In genomic region chr4:54274786-54275503, GRCh38 we compare ENCODE assay signal across 17 cellular contexts. TPM values are rescaled to one million over a fixed set of nuclear protein-coding genes. Genes with fewer than 3 reads are reported as not detected.
"Had no signal": no experiment of that assay in that cellular context is flagged by ENCODE, and none has a peak within 500 bp of the region (broad histone marks: within the 10 kb centered on the region; RNA-seq: fewer than 3 reads in every experiment).

No MANE protein-coding gene starts in this region.

- H3K9me3 ChIP-seq: heart right ventricle, pancreas, spleen, thyroid gland had no signal

- H3K27ac Mint-ChIP-seq: activated CD4-positive, alpha-beta memory T cell treated with anti-CD3 and anti-CD28 coated beads for 36 hours; activated naive CD4-positive, alpha-beta T cell treated with anti-CD3 and anti-CD28 coated beads for 36 hours; naive thymus-derived CD4-positive, alpha-beta T cell; neural progenitor cell; stimulated activated naive B cell treated with anti-CD40 and anti-IgM and Interleukin-4, amounts not matched to agents 10 μg/mL and 1 μg/mL and 100 μg/mL, for 72 hours had no signal

- H3K36me3 Mint-ChIP-seq: activated CD4-positive, alpha-beta memory T cell treated with anti-CD3 and anti-CD28 coated beads for 36 hours; stimulated activated naive B cell treated with anti-CD40 and anti-IgM and Interleukin-4, amounts not matched to agents 10 μg/mL and 1 μg/mL and 100 μg/mL, for 72 hours had no signal

- H3K36me3 ChIP-seq: neural progenitor cell, pancreas, thyroid gland had no signal

- H3K9ac ChIP-seq: neural progenitor cell had no signal

- ATAC-seq: naive thymus-derived CD4-positive, alpha-beta T cell; pancreas; sciatic nerve; stimulated activated naive B cell treated with anti-CD40 and anti-IgM and Interleukin-4, amounts not matched to agents 10 μg/mL and 1 μg/mL and 100 μg/mL, for 72 hours had no signal

- H2AFZ ChIP-seq: neural progenitor cell had no signal

- H3K27me3 ChIP-seq: heart right ventricle, pancreas, thyroid gland had no signal

- H3K4me2 ChIP-seq: neural progenitor cell had no signal

- H3K27ac ChIP-seq: heart right ventricle, neural progenitor cell, pancreas, spleen, thyroid gland had no signal

- H3K4me1 ChIP-seq: neural progenitor cell had no signal

- DNase-seq: activated CD4-positive, alpha-beta memory T cell treated with anti-CD3 and anti-CD28 coated beads for 36 hours; activated naive CD4-positive, alpha-beta T cell treated with anti-CD3 and anti-CD28 coated beads for 36 hours; activated T-cell treated with anti-CD3 and anti-CD28 coated beads for 4 hours; aorta; cortex of kidney; heart right ventricle; mesendoderm; naive thymus-derived CD4-positive, alpha-beta T cell; pancreas; spleen; stimulated activated CD4-positive, alpha-beta T cell treated with anti-CD3 and anti-CD28 coated beads, Interleukin-4, amount 100 ng/mL, for 4 hours; stimulated activated naive B cell treated with anti-CD40 and anti-IgM and Interleukin-4, amounts not matched to agents 10 μg/mL and 1 μg/mL and 100 μg/mL, for 72 hours; SW 1271; thyroid gland had no signal

- H3K4me3 Mint-ChIP-seq: activated CD4-positive, alpha-beta memory T cell treated with anti-CD3 and anti-CD28 coated beads for 36 hours; activated naive CD4-positive, alpha-beta T cell treated with anti-CD3 and anti-CD28 coated beads for 36 hours; naive thymus-derived CD4-positive, alpha-beta T cell; neural progenitor cell; stimulated activated naive B cell treated with anti-CD40 and anti-IgM and Interleukin-4, amounts not matched to agents 10 μg/mL and 1 μg/mL and 100 μg/mL, for 72 hours had no signal

- H3K9me3 Mint-ChIP-seq: activated CD4-positive, alpha-beta memory T cell treated with anti-CD3 and anti-CD28 coated beads for 36 hours; activated naive CD4-positive, alpha-beta T cell treated with anti-CD3 and anti-CD28 coated beads for 36 hours; neural progenitor cell; stimulated activated naive B cell treated with anti-CD40 and anti-IgM and Interleukin-4, amounts not matched to agents 10 μg/mL and 1 μg/mL and 100 μg/mL, for 72 hours had no signal

- FAIRE-seq: pancreas, TTC549 had no signal

- H3K4me3 ChIP-seq: heart right ventricle, neural progenitor cell, pancreas, spleen, thyroid gland had no signal

RNA-seq across cellular contexts. Expression of gene PDGFRA, which starts 45.9 kb away (rescaled TPM):
- total RNA-seq: activated CD4-positive, alpha-beta memory T cell treated with anti-CD3 and anti-CD28 coated beads for 36 hours; activated naive CD4-positive, alpha-beta T cell treated with anti-CD3 and anti-CD28 coated beads for 36 hours had no signal
- polyA plus RNA-seq: naive thymus-derived CD4-positive, alpha-beta T cell had no signal
